ENCODE assay signal across 8 cellular contexts in genomic region chr16:28321700-28322411, GRCh38. TPM values are rescaled to one million over a fixed set of nuclear protein-coding genes. Genes with fewer than 3 reads are reported as not detected.
DNase-seq lines count a peak whose midpoint lies in the region; FAIRE-seq and TF ChIP-seq lines count a peak whose summit lies in the region.

No MANE protein-coding gene starts in this region.

- no peak overlapping the region for H3K27ac Mint-ChIP-seq in mesothelial cell of epicardium

- H3K27me3 ChIP-seq in bronchial epithelial cell (ENCODE audit: control insufficient read depth, insufficient read depth, low read length): no peaks in the 10 kb centered on the region

- no peaks in the 10 kb centered on the region for H3K36me3 ChIP-seq in bronchial epithelial cell (ENCODE audit: control insufficient read depth, insufficient read depth, low read length)

- no peaks in the 10 kb centered on the region for H3K4me1 Mint-ChIP-seq in mesothelial cell of epicardium

- peak in 5 of 6 experiments; percentile 3 to 17 (median 12) for DNase-seq in stimulated activated naive CD4-positive, alpha-beta T cell (lab: John Stamatoyannopoulos, UW)
- no peak for DNase-seq in stimulated activated naive CD4-positive, alpha-beta T cell treated with Interleukin-2 at 50 U/mL for 16 hours (lab: John Stamatoyannopoulos, UW)
- peak; percentile 55 for DNase-seq in SKM-1 (lab: John Stamatoyannopoulos, UW; ENCODE audit: unreplicated experiment)
- DNase-seq in bronchial epithelial cell (ENCODE audit: low read depth): peak; percentile 13
- DNase-seq in mesothelial cell of epicardium (ENCODE audit: low spot score in 2 of 2, unreplicated experiment in 2 of 2): no peak
- no peak for DNase-seq in kidney glomerular epithelial cell (lab: John Stamatoyannopoulos, UW)
- DNase-seq in DMS114 treated with DMSO at 0.1 percent for 48 hours (lab: John Stamatoyannopoulos, UW; ENCODE audit: unreplicated experiment): no peak
- no peak for DNase-seq in NCI-H2081 (lab: John Stamatoyannopoulos, UW)

- no peaks in the 10 kb centered on the region for H3K27me3 Mint-ChIP-seq in mesothelial cell of epicardium (ENCODE audit: low read depth)

- peak; percentile 95 for TF ChIP-seq CTCF in bronchial epithelial cell (IDR thresholded peaks at IDR 0.05; ENCODE audit: insufficient read depth, low read length, severe bottlenecking)
- TF ChIP-seq CTCF in mesothelial cell of epicardium (IDR thresholded peaks at IDR 0.05; ENCODE audit: unreplicated experiment): peak; percentile 66

- peaks cover 14% of the 10 kb centered on the region for H3K36me3 Mint-ChIP-seq in mesothelial cell of epicardium

- no peak overlapping the region for H3K4me3 Mint-ChIP-seq in mesothelial cell of epicardium

- no peak overlapping the region for H3K4me3 ChIP-seq in bronchial epithelial cell (ENCODE audit: low read depth, low read length)

- no peaks in the 10 kb centered on the region for H3K9me3 Mint-ChIP-seq in mesothelial cell of epicardium

- no peak for FAIRE-seq in bronchial epithelial cell (lab: Jason Lieb, UNC)

RNA-seq across cellular contexts. Expression of gene SBK1, which starts 29.5 kb away (rescaled TPM):
- total RNA-seq in bronchial epithelial cell (under 0.01 TPM in 2 replicates), mesothelial cell of epicardium (50.1 to 51.9 TPM (median 51.4 TPM) in 3 replicates)

RNA-seq across cellular contexts. Expression of gene NPIPB6, which starts 41.5 kb away (rescaled TPM):
- total RNA-seq in bronchial epithelial cell (0.79 and 1.9 TPM in 2 replicates), mesothelial cell of epicardium (6.6 to 8.7 TPM (median 8.2 TPM) in 3 replicates)

Comparison
In these comparisons a context has a peak if more than half of its experiments do, and no peak if none do; other contexts are left out.
1. DNase-seq: peak in stimulated activated naive CD4-positive, alpha-beta T cell (5 of 6), SKM-1 (single experiment) and bronchial epithelial cell (single experiment); none in stimulated activated naive CD4-positive, alpha-beta T cell treated with Interleukin-2 at 50 U/mL for 16 hours (single experiment), mesothelial cell of epicardium (0 of 2), kidney glomerular epithelial cell (single experiment), DMS114 treated with DMSO at 0.1 percent for 48 hours (single experiment) and NCI-H2081 (0 of 2).
2. RNA of gene SBK1, which starts 29.5 kb away (total RNA-seq): 50.1 to 51.9 TPM in mesothelial cell of epicardium; under 0.01 TPM in bronchial epithelial cell; every median in the first group is over 10 times any median in the second.